19 cellular contexts compared by ENCODE assay signal in genomic region chr9:82938426-82938825, GRCh38.
"Had no signal": no experiment of that assay in that cellular context is flagged by ENCODE, and none has a peak within 500 bp of the region (broad histone marks: within the 10 kb centered on the region; RNA-seq: fewer than 3 reads in every experiment).

No MANE protein-coding gene starts in this region.

- H3K27me3 ChIP-seq: SJSA1 had no signal

- H3K4me3 ChIP-seq: SJSA1, SK-N-MC had no signal

- H3K9me3 ChIP-seq: SJSA1 had no signal

- H3K27ac ChIP-seq: SJSA1, SK-N-MC had no signal

- H3K36me3 ChIP-seq: SJSA1 had no signal

- DNase-seq: IMR-90, Karpas-422, KG1, MM.1S, NCI-H1092 treated with DMSO at 0.1 percent for 48 hours, NCI-H1436 treated with DMSO at 0.1 percent for 48 hours, NCI-H1694, NCI-H187 treated with DMSO at 0.1 percent for 48 hours, NCI-H2029 treated with DMSO at 0.1 percent for 48 hours, NCI-H2171 treated with DMSO at 0.1 percent for 48 hours, NCI-H345, NCI-H524 treated with DMSO at 0.1 percent for 48 hours, NCI-H82, Right ventricle myocardium superior, RPMI8226, SIG-M5, T-helper 2 cell had no signal
